Comparison of ENCODE assay signal across 21 cellular contexts in the genomic region with DNA sequence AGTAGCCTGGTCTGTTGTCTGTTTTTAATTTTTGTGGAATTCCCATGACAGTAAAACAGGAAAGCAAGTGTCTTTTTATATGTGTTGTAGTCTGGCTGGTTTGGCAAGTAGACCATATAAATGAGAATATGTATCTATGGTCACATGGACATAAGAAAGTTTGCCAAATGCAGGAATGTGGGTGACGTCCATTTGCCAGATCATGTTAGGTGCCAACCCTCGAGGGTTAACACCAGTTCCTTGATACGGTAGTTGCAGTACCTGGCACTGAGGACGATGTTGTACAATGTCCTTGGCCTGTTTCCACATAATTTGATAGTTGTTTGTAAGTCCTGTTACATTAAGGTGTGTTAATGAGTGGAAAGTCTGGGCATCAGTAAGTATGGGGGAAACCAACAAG. TPM values are rescaled to one million over a fixed set of nuclear protein-coding genes. Genes with fewer than 3 reads are reported as not detected.
DNase-seq lines count a peak whose midpoint lies in the region; ATAC-seq and TF ChIP-seq lines count a peak whose summit lies in the region.
"Had no signal": no experiment of that assay in that cellular context is flagged by ENCODE, and none has a peak within 500 bp of the region (broad histone marks: within the 10 kb centered on the region; RNA-seq: fewer than 3 reads in every experiment).

No MANE protein-coding gene starts in this region.

- H3K79me2 ChIP-seq in OCI-LY1 (ENCODE audit: insufficient read depth, low read length) (peaks cover 99% of the 10 kb centered on the region), osteoblast (ENCODE audit: insufficient read depth, low read length) (peaks cover 97% of the 10 kb centered on the region)

- CTCF ChIA-PET in CD4-positive, alpha-beta T cell (lab: Charles Lee), result no interaction called here

- H3K4me1 ChIP-seq in OCI-LY1 (ENCODE audit: insufficient read depth, low read length, severe bottlenecking), result peaks cover 7% of the 10 kb centered on the region
- peaks cover 12% of the 10 kb centered on the region for H3K4me1 ChIP-seq in lower lobe of right lung
- H3K4me1 ChIP-seq in osteoblast (ENCODE audit: insufficient read depth, low read length), result peaks cover 12% of the 10 kb centered on the region
- H3K4me1 ChIP-seq: colonic mucosa had no signal

- H3K4me3 ChIP-seq in OCI-LY1 (ENCODE audit: low read depth, low read length, poor library complexity, severe bottlenecking), result no peak overlapping the region
- H3K4me3 ChIP-seq in lower lobe of right lung, result no peak overlapping the region
- H3K4me3 ChIP-seq in osteoblast (ENCODE audit: insufficient read depth, low read length), result no peak overlapping the region
- H3K4me3 ChIP-seq: colonic mucosa, tibial nerve had no signal

- intact Hi-C loops in CD4-positive, alpha-beta T cell (cut with DNase I, micrococcal nuclease), result no loop called here
- intact Hi-C loops in lower lobe of right lung (cut with DNase I), result no loop called here

- POLR2A ChIA-PET in CD4-positive, alpha-beta T cell (lab: Charles Lee), result no interaction called here

- H3K9me3 Mint-ChIP-seq in CD4-positive, alpha-beta T cell, result no peaks in the 10 kb centered on the region
- no peaks in the 10 kb centered on the region for H3K9me3 Mint-ChIP-seq in effector memory CD8-positive, alpha-beta T cell
- H3K9me3 Mint-ChIP-seq: naive thymus-derived CD8-positive, alpha-beta T cell; T-cell had no signal

- no peak for TF ChIP-seq CTCF in CD4-positive, alpha-beta T cell (IDR thresholded peaks at IDR 0.05)
- TF ChIP-seq CTCF in OCI-LY1 (IDR thresholded peaks at IDR 0.05; ENCODE audit: low read length) (no peak), lower lobe of right lung (IDR thresholded peaks at IDR 0.05) (no peak), osteoblast (IDR thresholded peaks at IDR 0.05; ENCODE audit: extremely low read depth, low read depth, low read length) (no peak)

- peak overlapping the region; percentile 88 for H3K4me3 Mint-ChIP-seq in CD4-positive, alpha-beta T cell
- H3K4me3 Mint-ChIP-seq in effector memory CD8-positive, alpha-beta T cell, result no peak overlapping the region
- H3K4me3 Mint-ChIP-seq: immature natural killer cell; stimulated activated naive B cell treated with anti-CD40 and anti-IgM and Interleukin-4, amounts not matched to agents 10 μg/mL and 1 μg/mL and 100 μg/mL, for 72 hours had no signal

- no peaks in the 10 kb centered on the region for H3K9me3 ChIP-seq in CD4-positive, alpha-beta T cell (ENCODE audit: control insufficient read depth, low read length)
- H3K9me3 ChIP-seq in OCI-LY1 (ENCODE audit: low read length) (peaks cover 20% of the 10 kb centered on the region), lower lobe of right lung (no peaks in the 10 kb centered on the region), osteoblast (ENCODE audit: low read depth, low read length) (no peaks in the 10 kb centered on the region)
- H3K9me3 ChIP-seq: colonic mucosa, tibial nerve had no signal

- 0 out of 2 replicates have a peak, but pooled peaks cover 3% of the 10 kb centered on the region for H3F3A ChIP-seq in OCI-LY1 (ENCODE audit: insufficient read depth, low read length)

- H3K36me3 Mint-ChIP-seq in CD4-positive, alpha-beta T cell (ENCODE audit: low read depth), result peaks cover 6% of the 10 kb centered on the region
- H3K36me3 Mint-ChIP-seq in effector memory CD8-positive, alpha-beta T cell (ENCODE audit: insufficient read depth), result peaks cover 10% of the 10 kb centered on the region

- H3K4me2 ChIP-seq in OCI-LY1 (ENCODE audit: low read length) (0 out of 2 replicates have a peak overlapping the region, but pooled peaks have one; percentile 6), osteoblast (ENCODE audit: insufficient read depth, low read length) (no peak overlapping the region)

- H3K27me3 Mint-ChIP-seq in CD4-positive, alpha-beta T cell, result no peaks in the 10 kb centered on the region
- no peaks in the 10 kb centered on the region for H3K27me3 Mint-ChIP-seq in effector memory CD8-positive, alpha-beta T cell
- H3K27me3 Mint-ChIP-seq: naive thymus-derived CD8-positive, alpha-beta T cell; stimulated activated naive B cell treated with anti-CD40 and anti-IgM and Interleukin-4, amounts not matched to agents 10 μg/mL and 1 μg/mL and 100 μg/mL, for 72 hours; T-cell had no signal

- H3K9ac ChIP-seq in OCI-LY1 (ENCODE audit: low read length), result no peak overlapping the region

- no peak for ATAC-seq in CD4-positive, alpha-beta T cell (ENCODE audit: poor library complexity)
- peak; percentile 38 to 39 for ATAC-seq in lower lobe of right lung
- ATAC-seq in effector memory CD8-positive, alpha-beta T cell (replicated peaks), result no peak
- ATAC-seq: naive thymus-derived CD8-positive, alpha-beta T cell; stimulated activated naive B cell treated with anti-CD40 and anti-IgM and Interleukin-4, amounts not matched to agents 10 μg/mL and 1 μg/mL and 100 μg/mL, for 72 hours; T-cell had no signal

- no peaks in the 10 kb centered on the region for H3K27me3 ChIP-seq in CD4-positive, alpha-beta T cell (ENCODE audit: control insufficient read depth, insufficient read depth, low read length)
- H3K27me3 ChIP-seq in OCI-LY1 (ENCODE audit: insufficient read depth, low read length) (no peaks in the 10 kb centered on the region), lower lobe of right lung (ENCODE audit: low read depth) (no peaks in the 10 kb centered on the region), osteoblast (ENCODE audit: insufficient read depth, low read length) (no peaks in the 10 kb centered on the region)
- H3K27me3 ChIP-seq: colonic mucosa, tibial nerve had no signal

- H3K4me1 Mint-ChIP-seq in CD4-positive, alpha-beta T cell (ENCODE audit: low read depth), result peaks cover 47% of the 10 kb centered on the region
- H3K4me1 Mint-ChIP-seq in effector memory CD8-positive, alpha-beta T cell (ENCODE audit: low read depth in 2 of 2), result peaks cover 36 to 66% of the 10 kb centered on the region in 2 donors

- no peaks in the 10 kb centered on the region for H3K9me2 ChIP-seq in OCI-LY1 (ENCODE audit: low read depth, low read length)

- DNase-seq in CD4-positive, alpha-beta T cell, result no peak
- DNase-seq in epithelial cell of prostate (ENCODE audit: low read depth, low spot score) (peak; percentile 27), lower lobe of right lung (no peak), CD1c-positive myeloid dendritic cell (ENCODE audit: extremely low spot score) (no peak), osteoblast (ENCODE audit: insufficient read length, low spot score, missing footprints) (no peak), NCI-H187 (lab: John Stamatoyannopoulos, UW) (no peak)
- no peak for DNase-seq in effector memory CD8-positive, alpha-beta T cell
- DNase-seq: activated effector memory CD4-positive, alpha-beta T cell treated with anti-CD3 and anti-CD28 coated beads, Interleukin-2, amount 50 U/mL, for 16 hours; anterior cingulate cortex; colonic mucosa; immature natural killer cell; mesenchymal stem cell; naive thymus-derived CD8-positive, alpha-beta T cell; NCI-H1092 treated with DMSO at 0.1 percent for 48 hours; NCI-H2171 treated with DMSO at 0.1 percent for 48 hours; stimulated activated CD4-positive, alpha-beta T cell treated with anti-CD3 and anti-CD28 coated beads, Interleukin-12 subunit alpha, Interleukin-12 subunit beta, amount 100 ng/mL, for 4 hours; stimulated activated naive B cell treated with anti-CD40 and anti-IgM and Interleukin-4, amounts not matched to agents 10 μg/mL and 1 μg/mL and 100 μg/mL, for 72 hours; T-cell; WERI-Rb-1 had no signal

- H2AFZ ChIP-seq in OCI-LY1 (ENCODE audit: low read length) (no peak overlapping the region), osteoblast (ENCODE audit: low read length) (no peak overlapping the region)

- no peaks in the 10 kb centered on the region for H4K20me1 ChIP-seq in OCI-LY1 (ENCODE audit: insufficient read depth, low read length)
- H4K20me1 ChIP-seq in osteoblast (ENCODE audit: insufficient read depth, low read length), result peaks cover 48% of the 10 kb centered on the region

- no peak overlapping the region for H3K27ac ChIP-seq in CD4-positive, alpha-beta T cell (ENCODE audit: low read depth, low read length)
- H3K27ac ChIP-seq in OCI-LY1 (ENCODE audit: low read depth, low read length, poor library complexity, severe bottlenecking), result no peak overlapping the region
- H3K27ac ChIP-seq in epithelial cell of prostate, result peak overlapping the region; percentile 4
- H3K27ac ChIP-seq in lower lobe of right lung, result no peak overlapping the region
- H3K27ac ChIP-seq in osteoblast (ENCODE audit: low read depth, low read length), result no peak overlapping the region
- H3K27ac ChIP-seq: colonic mucosa, tibial nerve, WERI-Rb-1 had no signal

- peak overlapping the region; percentile 66 for H3K27ac Mint-ChIP-seq in CD4-positive, alpha-beta T cell
- no peak overlapping the region for H3K27ac Mint-ChIP-seq in effector memory CD8-positive, alpha-beta T cell
- H3K27ac Mint-ChIP-seq: stimulated activated naive B cell treated with anti-CD40 and anti-IgM and Interleukin-4, amounts not matched to agents 10 μg/mL and 1 μg/mL and 100 μg/mL, for 72 hours had no signal

- H3K36me3 ChIP-seq in OCI-LY1 (ENCODE audit: insufficient read depth, low read length) (peaks cover 84% of the 10 kb centered on the region), lower lobe of right lung (peaks cover 10% of the 10 kb centered on the region), osteoblast (ENCODE audit: insufficient read depth, low read length) (peaks cover 22% of the 10 kb centered on the region)
- H3K36me3 ChIP-seq: colonic mucosa had no signal

RNA-seq across cellular contexts. Expression of a gene that starts 6.2 kb away (rescaled TPM):
- 100 to 1,000 TPM; 105 to 106 TPM for total RNA-seq in CD4-positive, alpha-beta T cell
- total RNA-seq in lower lobe of right lung (77.7 TPM), osteoblast (73.1 and 82.2 TPM in 2 replicates)

RNA-seq across cellular contexts. Expression of a gene that starts 6.5 kb away (rescaled TPM):
- total RNA-seq in CD4-positive, alpha-beta T cell, result 10 to 100 TPM; 71.1 to 81.2 TPM
- total RNA-seq in lower lobe of right lung (55.3 TPM), osteoblast (54.6 and 75.1 TPM in 2 replicates)

Comparison
In these comparisons a context has a peak if more than half of its experiments do, and no peak if none do; other contexts are left out.
1. ATAC-seq: peak in lower lobe of right lung (2 of 2); none in CD4-positive, alpha-beta T cell (single experiment) and effector memory CD8-positive, alpha-beta T cell (single experiment).